8 cellular contexts compared by ENCODE assay signal in genomic region chrX:45801554-45801953, GRCh38.
A peak's percentile ranks its signal among the peaks of the same experiment; 100 is the strongest.
DNase-seq lines count a peak whose midpoint lies in the region; ATAC-seq, FAIRE-seq and TF ChIP-seq lines count a peak whose summit lies in the region.

No MANE protein-coding gene starts in this region.

- peaks cover 33% of the 10 kb centered on the region for H3K9me3 Mint-ChIP-seq in endodermal cell
- H3K9me3 Mint-ChIP-seq in stimulated activated effector memory CD8-positive, alpha-beta T cell treated with anti-CD3 and anti-CD28 coated beads, Interleukin-12 subunit alpha, Interleukin-12 subunit beta, amount 100 ng/mL, for 72 hours: no peaks in the 10 kb centered on the region

- TF ChIP-seq CTCF in HEK293 (tag by site-specific recombination; IDR thresholded peaks at IDR 0.05) (no peak), PC-3 (conservative IDR thresholded peaks at IDR 0.05; ENCODE audit: low read depth, low read length) (peak; percentile 59), endodermal cell (conservative IDR thresholded peaks at IDR 0.05) (peak; percentile 58), tibial artery (IDR thresholded peaks at IDR 0.05) (peak in 1 of 2 experiments; percentile 9)

- FAIRE-seq in frontal cortex (lab: Jason Lieb, UNC): no peak

- no peak overlapping the region for H2AFZ ChIP-seq in PC-3 (ENCODE audit: low read length)

- H3K36me3 Mint-ChIP-seq in endodermal cell (ENCODE audit: low read depth): peaks cover 11% of the 10 kb centered on the region
- H3K36me3 Mint-ChIP-seq in stimulated activated effector memory CD8-positive, alpha-beta T cell treated with anti-CD3 and anti-CD28 coated beads, Interleukin-12 subunit alpha, Interleukin-12 subunit beta, amount 100 ng/mL, for 72 hours: peaks cover 44% of the 10 kb centered on the region

- no peaks in the 10 kb centered on the region for H3K9me3 ChIP-seq in HEK293 (ENCODE audit: control insufficient read depth, insufficient read depth, low read depth, low read length)
- H3K9me3 ChIP-seq in PC-3 (ENCODE audit: low read length): no peaks in the 10 kb centered on the region
- no peaks in the 10 kb centered on the region for H3K9me3 ChIP-seq in endodermal cell (ENCODE audit: control insufficient read depth, low read length)
- H3K9me3 ChIP-seq in tibial artery: no peaks in the 10 kb centered on the region

- 100% methylated on average over 2 to 4 of the region's 6 CpGs for WGBS in endodermal cell (ENCODE audit: insufficient coverage in 1 of 2, insufficient read length in 1 of 2), 2 experiments

- H3K9ac ChIP-seq in PC-3 (ENCODE audit: low read length): peak overlapping the region; percentile 78
- H3K9ac ChIP-seq in endodermal cell (ENCODE audit: extremely low read depth, low read length, poor library complexity, severe bottlenecking): no peak overlapping the region

- H3K4me3 Mint-ChIP-seq in endodermal cell: no peak overlapping the region
- no peak overlapping the region for H3K4me3 Mint-ChIP-seq in stimulated activated effector memory CD8-positive, alpha-beta T cell treated with anti-CD3 and anti-CD28 coated beads, Interleukin-12 subunit alpha, Interleukin-12 subunit beta, amount 100 ng/mL, for 72 hours

- H3K27me3 Mint-ChIP-seq in endodermal cell (ENCODE audit: insufficient read depth): no peaks in the 10 kb centered on the region

- no peaks in the 10 kb centered on the region for H3K36me3 ChIP-seq in HEK293 (ENCODE audit: control insufficient read depth in 2 of 2, insufficient read depth in 1 of 2, low read length in 2 of 2)
- peaks cover 36% of the 10 kb centered on the region for H3K36me3 ChIP-seq in PC-3 (ENCODE audit: low read depth, low read length)
- H3K36me3 ChIP-seq in endodermal cell (ENCODE audit: control insufficient read depth, insufficient read depth, low read length): no peaks in the 10 kb centered on the region
- H3K36me3 ChIP-seq in tibial artery: no peaks in the 10 kb centered on the region

- H3K4me2 ChIP-seq in PC-3 (ENCODE audit: low read length): peak overlapping the region; percentile 83

- H3K4me1 ChIP-seq in HEK293 (ENCODE audit: control insufficient read depth, insufficient read depth, low read length) (no peaks in the 10 kb centered on the region), PC-3 (ENCODE audit: insufficient read depth, low read length) (peaks cover 65% of the 10 kb centered on the region), endodermal cell (ENCODE audit: control insufficient read depth, insufficient read depth, low read length) (no peaks in the 10 kb centered on the region), tibial artery (peaks cover 0 to 25% (median 2%) of the 10 kb centered on the region in 4 donors)

- peaks cover 10% of the 10 kb centered on the region for H3F3A ChIP-seq in PC-3 (ENCODE audit: low read length, unreplicated experiment)

- peaks cover 4% of the 10 kb centered on the region for H3K4me1 Mint-ChIP-seq in endodermal cell
- H3K4me1 Mint-ChIP-seq in stimulated activated effector memory CD8-positive, alpha-beta T cell treated with anti-CD3 and anti-CD28 coated beads, Interleukin-12 subunit alpha, Interleukin-12 subunit beta, amount 100 ng/mL, for 72 hours: peaks cover 31% of the 10 kb centered on the region

- DNase-seq in EL (peak; percentile 42), PC-3 (peak; percentile 71), endodermal cell (no peak), frontal cortex (ENCODE audit: low spot score in 2 of 2) (no peak), superior temporal gyrus (ENCODE audit: extremely low spot score) (no peak), tibial artery (no peak)
- no peak for DNase-seq in stimulated activated effector memory CD8-positive, alpha-beta T cell treated with anti-CD3 and anti-CD28 coated beads, Interleukin-12 subunit alpha, Interleukin-12 subunit beta, amount 100 ng/mL, for 72 hours (ENCODE audit: low spot score in 2 of 2)

- H4K20me1 ChIP-seq in PC-3 (ENCODE audit: low read length): no peaks in the 10 kb centered on the region

- H3K9me2 ChIP-seq in PC-3 (replicated peaks; ENCODE audit: low read length): no peaks in the 10 kb centered on the region

- no peak overlapping the region for H3K27ac Mint-ChIP-seq in endodermal cell
- H3K27ac Mint-ChIP-seq in stimulated activated effector memory CD8-positive, alpha-beta T cell treated with anti-CD3 and anti-CD28 coated beads, Interleukin-12 subunit alpha, Interleukin-12 subunit beta, amount 100 ng/mL, for 72 hours: no peak overlapping the region

- POLR2A ChIA-PET in HEK293 (lab: Yijun Ruan, JAX): interaction anchor here (0.5 kb wide), 1 partner anchor 35 kb away, joined by 3 read pairs; no protein-coding TSS in a partner anchor
- POLR2A ChIA-PET in PC-3 (lab: Charles Lee; ENCODE audit: unreplicated experiment): interaction anchor here (0.6 to 1.0 kb wide), 4 partner anchors 26 to 574 kb away, joined by 3 to 10 read pairs (median 5); no protein-coding TSS in a partner anchor

- intact Hi-C loops in PC-3 (cut with micrococcal nuclease) (loop anchor here (2.0 kb wide), 1 partner anchor 47 kb away; no protein-coding TSS in a partner anchor), tibial artery (cut with DNase I; ENCODE audit: low total_unique reads) (loop anchor here (5.0 kb wide), 1 partner anchor 309 kb away; no protein-coding TSS in a partner anchor)

- BruUV-seq in PC-3 (replicated peaks; lab: Mats Ljungman, UMichigan): no TSS peak

- H3K27ac ChIP-seq in HEK293 (ENCODE audit: extremely low read depth, low read depth, low read length) (no peak overlapping the region), PC-3 (ENCODE audit: low read length) (peak overlapping the region; percentile 98), endodermal cell (ENCODE audit: low read depth, low read length) (no peak overlapping the region), tibial artery (peak overlapping the region in 1 of 2 donors; percentile 61)

- ATAC-seq in PC-3: peak; percentile 52
- ATAC-seq in stimulated activated effector memory CD8-positive, alpha-beta T cell treated with anti-CD3 and anti-CD28 coated beads, Interleukin-12 subunit alpha, Interleukin-12 subunit beta, amount 100 ng/mL, for 72 hours: peak; percentile 58

- H3K27me3 ChIP-seq in PC-3 (ENCODE audit: low read length) (no peaks in the 10 kb centered on the region), endodermal cell (ENCODE audit: control insufficient read depth, insufficient read depth, low read length, poor library complexity, severe bottlenecking) (no peaks in the 10 kb centered on the region), tibial artery (no peaks in the 10 kb centered on the region)

- H3K4me3 ChIP-seq in HEK293 (ENCODE audit: low read depth, low read length) (no peak overlapping the region), PC-3 (ENCODE audit: low read length) (peak overlapping the region; percentile 58), endodermal cell (ENCODE audit: low read length) (no peak overlapping the region), tibial artery (peak overlapping the region in 1 of 2 donors; percentile 25)

- CTCF ChIA-PET in HEK293 (lab: Yijun Ruan, JAX) (interaction anchor here (0.6 to 2.4 kb wide), 12 partner anchors 10 to 607 kb away, joined by 3 to 8 read pairs (median 4); no protein-coding TSS in a partner anchor), PC-3 (lab: Charles Lee) (interaction anchor here (0.6 to 1.6 kb wide), 7 partner anchors 19 to 575 kb away, joined by 3 to 7 read pairs (median 4); no protein-coding TSS in a partner anchor)

- peaks cover 76% of the 10 kb centered on the region for H3K79me2 ChIP-seq in PC-3 (ENCODE audit: low read length)

TF ChIP-seq in HEK293, 187 proteins besides CTCF, POLR2A, EP300 and RAD21:
- peak; percentile 83 for TF ChIP-seq ZNF10 (tag by site-specific recombination; IDR thresholded peaks at IDR 0.05)
- TF ChIP-seq ZNF654 (tag by site-specific recombination; IDR thresholded peaks at IDR 0.05; ENCODE audit: low read depth): peak; percentile 35
- no peak for TF ChIP-seq ZNF133 (tag by site-specific recombination; IDR thresholded peaks at IDR 0.05)

Comparison
In these comparisons a context has a peak if more than half of its experiments do, and no peak if none do; other contexts are left out.
1. DNase-seq: peak in EL (single experiment) and PC-3 (single experiment); none in endodermal cell (single experiment), stimulated activated effector memory CD8-positive, alpha-beta T cell treated with anti-CD3 and anti-CD28 coated beads, Interleukin-12 subunit alpha, Interleukin-12 subunit beta, amount 100 ng/mL, for 72 hours (0 of 2), frontal cortex (0 of 2), superior temporal gyrus (single experiment) and tibial artery (0 of 2).